In the genomic region with DNA sequence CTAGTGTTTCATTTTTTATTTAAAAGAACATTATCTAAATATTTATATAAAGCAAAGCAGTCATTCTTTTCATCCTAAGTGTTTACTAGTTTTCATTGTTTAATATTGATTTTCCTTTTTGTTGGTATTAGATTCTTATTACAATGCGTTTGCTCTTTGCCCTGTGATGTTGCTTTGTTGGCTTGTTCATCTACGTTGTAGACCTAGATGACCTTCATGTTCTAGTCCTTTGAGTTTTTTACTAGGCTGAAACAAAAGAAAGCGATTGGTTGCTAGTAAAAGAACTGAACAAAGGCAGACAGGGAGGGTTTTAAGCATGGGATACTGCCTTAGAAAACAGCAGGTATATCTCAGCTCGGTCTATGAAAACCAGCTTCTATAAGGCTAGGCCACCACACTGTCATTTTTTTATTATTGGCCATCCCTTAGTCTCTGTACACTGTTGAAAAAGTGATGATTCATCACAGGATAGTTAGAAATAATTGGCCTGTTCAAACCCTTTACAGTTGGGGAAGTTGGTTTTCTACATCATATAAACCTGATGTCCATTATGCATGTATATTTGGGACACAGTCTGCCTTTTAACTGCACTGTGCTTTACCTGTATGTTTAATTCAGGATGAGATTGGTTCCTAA, we compare ENCODE assay signal across 23 cellular contexts.
DNase-seq lines count a peak whose midpoint lies in the region; ATAC-seq, FAIRE-seq and TF ChIP-seq lines count a peak whose summit lies in the region.
"Had no signal": no experiment of that assay in that cellular context is flagged by ENCODE, and none has a peak within 500 bp of the region (broad histone marks: within the 10 kb centered on the region; RNA-seq: fewer than 3 reads in every experiment).

No MANE protein-coding gene starts in this region.

- H3K4me3 ChIP-seq in BLaER1 treated with 17β-estradiol and CSF1 and Interleukin-3, amounts not matched to agents 10 nM and 100 nM = no peak overlapping the region
- H3K4me3 ChIP-seq: HAP-1, heart left ventricle had no signal

- CTCF ChIA-PET in WTC11 (lab: Charles Lee) (interaction anchor here (0.5 kb wide), 1 partner anchor 681 kb away, joined by 4 read pairs; no protein-coding TSS in a partner anchor), GM10248 (lab: Yijun Ruan, JAX) (interaction anchor here (1.2 to 3.6 kb wide), 6 partner anchors 9 to 176 kb away, joined by 3 to 11 read pairs (median 5); no protein-coding TSS in a partner anchor)

- H3K27me3 ChIP-seq in BLaER1 treated with 17β-estradiol and CSF1 and Interleukin-3, amounts not matched to agents 10 nM and 100 nM = no peaks in the 10 kb centered on the region
- H3K27me3 ChIP-seq: heart left ventricle had no signal

- H3K4me3 Mint-ChIP-seq in WTC11 (no peak overlapping the region), immature natural killer cell (no peak overlapping the region)
- H3K4me3 Mint-ChIP-seq: naive thymus-derived CD4-positive, alpha-beta T cell; T-helper 2 cell treated with Interferon-gamma antibody and Interleukin-4, amounts not matched to agents 5 μg/mL and 100 μg/mL, for 36 hours had no signal

- H3K36me3 Mint-ChIP-seq in WTC11 = peaks cover 6% of the 10 kb centered on the region
- H3K36me3 Mint-ChIP-seq in immature natural killer cell = peaks cover 4 to 8% (median 7%) of the 10 kb centered on the region in 3 donors

- FAIRE-seq in GM12891 (lab: Jason Lieb, UNC) = peak; percentile 82
- FAIRE-seq: keratinocyte had no signal

- H3K27me3 Mint-ChIP-seq in WTC11 (ENCODE audit: low read depth) (no peaks in the 10 kb centered on the region), immature natural killer cell (ENCODE audit: low read depth in 3 of 3) (no peaks in the 10 kb centered on the region)
- H3K27me3 Mint-ChIP-seq: naive thymus-derived CD4-positive, alpha-beta T cell had no signal

- peak overlapping the region in 8 of 11 experiments; percentile 2 to 67 (median 34); a peak in 11 of 22 replicates for H3K27ac ChIP-seq in BLaER1 treated with 17β-estradiol and CSF1 and Interleukin-3, amounts not matched to agents 10 nM and 100 nM
- H3K27ac ChIP-seq: heart left ventricle had no signal

- intact Hi-C loops in head of caudate nucleus (cut with DNase I) = no loop called here

- POLR2A ChIA-PET in WTC11 (lab: Charles Lee) = no interaction called here
- POLR2A ChIA-PET in GM10248 (lab: Yijun Ruan, JAX) = no interaction called here

- peaks cover 16 to 69% (median 42%) of the 10 kb centered on the region in 10 experiments for H3K4me1 ChIP-seq in BLaER1 treated with 17β-estradiol and CSF1 and Interleukin-3, amounts not matched to agents 10 nM and 100 nM
- H3K4me1 ChIP-seq: Caco-2 had no signal

- peaks cover 0 to 88% (median 0%) of the 10 kb centered on the region in 11 experiments; a peak in 5 of 22 replicates for H4K20me1 ChIP-seq in BLaER1 treated with 17β-estradiol and CSF1 and Interleukin-3, amounts not matched to agents 10 nM and 100 nM

- H3K27ac Mint-ChIP-seq in WTC11 (no peak overlapping the region; the same call in 1 of the 2 replicates), immature natural killer cell (no peak overlapping the region)
- H3K27ac Mint-ChIP-seq: naive thymus-derived CD4-positive, alpha-beta T cell; T-helper 2 cell treated with Interferon-gamma antibody and Interleukin-4, amounts not matched to agents 5 μg/mL and 100 μg/mL, for 36 hours had no signal

- TF ChIP-seq CTCF in WTC11 (IDR thresholded peaks at IDR 0.05) (no peak), GM10248 (IDR thresholded peaks at IDR 0.05; ENCODE audit: control extremely low read depth, extremely low read depth, low read depth, missing control alignments) (no peak)

- ATAC-seq in WTC11 = peak; percentile 43
- ATAC-seq: heart left ventricle; naive thymus-derived CD4-positive, alpha-beta T cell had no signal

- peak overlapping the region; percentile 2 to 50 (median 15); a peak in 14 of 22 replicates for H3K4me2 ChIP-seq in BLaER1 treated with 17β-estradiol and CSF1 and Interleukin-3, amounts not matched to agents 10 nM and 100 nM

- peaks cover 57% of the 10 kb centered on the region for H3K4me1 Mint-ChIP-seq in WTC11
- H3K4me1 Mint-ChIP-seq in immature natural killer cell = peaks cover 15 to 32% of the 10 kb centered on the region in 2 donors

- no peak for TF ChIP-seq POLR2A in GM12891 (IDR thresholded peaks at IDR 0.05; ENCODE audit: low read depth, low read length)

- peaks cover 0 to 76% (median 28%) of the 10 kb centered on the region in 11 experiments; a peak in 16 of 22 replicates for H3K36me3 ChIP-seq in BLaER1 treated with 17β-estradiol and CSF1 and Interleukin-3, amounts not matched to agents 10 nM and 100 nM
- H3K36me3 ChIP-seq: HAP-1, heart left ventricle had no signal

- H3K9me3 ChIP-seq in BLaER1 treated with 17β-estradiol and CSF1 and Interleukin-3, amounts not matched to agents 10 nM and 100 nM (replicated peaks in 1 of 11) = no peaks in the 10 kb centered on the region; a peak in 1 of 22 replicates
- H3K9me3 ChIP-seq: Caco-2, HAP-1, heart left ventricle had no signal

- no peak overlapping the region for H3K9ac ChIP-seq in BLaER1 treated with 17β-estradiol and CSF1 and Interleukin-3, amounts not matched to agents 10 nM and 100 nM

- H3K9me3 Mint-ChIP-seq in WTC11 (peaks cover 4% of the 10 kb centered on the region; the same call in 1 of the 2 replicates), immature natural killer cell (no peaks in the 10 kb centered on the region)
- H3K9me3 Mint-ChIP-seq: T-helper 2 cell treated with Interferon-gamma antibody and Interleukin-4, amounts not matched to agents 5 μg/mL and 100 μg/mL, for 36 hours had no signal

- DNase-seq in GM12891 (ENCODE audit: insufficient read length, low spot score) (no peak), MV-4-11 (lab: John Stamatoyannopoulos, UW) (peak; percentile 7), WTC11 (ENCODE audit: low spot score) (no peak), immature natural killer cell (no peak), head of caudate nucleus (no peak), GM10248 (ENCODE audit: extremely low spot score) (no peak)
- DNase-seq in stimulated activated CD4-positive, alpha-beta T cell treated with anti-CD3 and anti-CD28 coated beads, Interleukin-2, amount 100 ng/mL, for 24 hours = no peak
- DNase-seq: activated CD4-positive, alpha-beta T cell treated with anti-CD3 and anti-CD28 coated beads for 4 hours; activated effector memory CD4-positive, alpha-beta T cell treated with Interleukin-2 at 50 U/mL for 16 hours; amygdala; Caco-2; effector memory CD4-positive, alpha-beta T cell; heart left ventricle; naive thymus-derived CD4-positive, alpha-beta T cell; NCI-H2029; NK-92 treated with Interleukin-12 subunit alpha and Interleukin-12 subunit beta, amount 100 ng/mL, for 24 hours; SHP77; stimulated activated CD4-positive, alpha-beta T cell treated with anti-CD3 and anti-CD28 coated beads, Interleukin-4, amount 100 ng/mL, for 24 hours; substantia nigra had no signal

TF ChIP-seq in GM12891, 5 proteins besides CTCF, POLR2A, EP300 and RAD21:
- no peak for TF ChIP-seq TAF1 (IDR thresholded peaks at IDR 0.05; ENCODE audit: low read depth, low read length)
- TF ChIP-seq POU2F2 (IDR thresholded peaks at IDR 0.05; ENCODE audit: low read depth, low read length) = no peak
- TF ChIP-seq SPI1 (IDR thresholded peaks at IDR 0.05; ENCODE audit: low read depth, low read length) = no peak
- TF ChIP-seq POLR2AphosphoS5 (IDR thresholded peaks at IDR 0.05; ENCODE audit: low read depth, low read length) = no peak
- TF ChIP-seq PAX5 (IDR thresholded peaks at IDR 0.05; ENCODE audit: insufficient read depth, low read length, severe bottlenecking) = no peak

TF ChIP-seq in WTC11, 78 proteins besides CTCF, POLR2A, EP300 and RAD21:
- no peak for TF ChIP-seq ATF2 (CRISPR knock-in tag; IDR thresholded peaks at IDR 0.05; ENCODE audit: borderline replicate concordance, low read depth)
- no peak for TF ChIP-seq ZNF232 (CRISPR knock-in tag; IDR thresholded peaks at IDR 0.05)
- TF ChIP-seq, protein P1, sequence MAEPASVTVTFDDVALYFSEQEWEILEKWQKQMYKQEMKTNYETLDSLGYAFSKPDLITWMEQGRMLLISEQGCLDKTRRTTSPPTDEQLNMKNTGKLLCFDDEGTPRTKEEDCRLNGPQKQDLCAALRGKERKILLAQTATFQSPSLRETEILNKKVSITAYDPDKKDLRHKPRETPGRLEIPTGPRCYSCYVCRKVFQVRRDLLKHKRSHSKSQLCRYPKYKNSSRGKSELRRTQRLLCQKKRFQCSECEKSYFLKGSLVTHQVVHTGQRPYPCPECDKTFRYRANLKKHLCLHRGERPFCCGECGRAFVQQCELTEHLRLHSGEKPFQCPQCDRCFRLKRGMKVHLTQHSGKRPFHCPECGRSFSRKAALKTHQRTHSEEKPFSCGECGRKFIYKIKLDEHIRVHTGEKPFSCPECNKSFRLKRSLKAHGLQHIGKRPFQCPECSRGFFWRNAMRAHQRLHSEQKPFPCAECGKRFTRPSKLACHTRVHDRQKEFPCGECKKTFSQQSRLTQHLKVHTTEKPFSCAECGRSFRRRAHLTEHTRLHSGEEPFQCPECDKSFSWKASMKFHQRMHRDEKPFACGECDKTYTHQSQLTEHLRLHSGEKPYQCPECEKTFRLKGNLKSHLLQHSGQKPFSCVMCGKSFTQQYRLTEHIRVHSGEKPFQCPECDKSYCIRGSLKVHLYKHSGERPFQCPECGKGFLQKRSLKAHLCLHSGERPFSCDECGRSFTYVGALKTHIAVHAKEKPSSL (CRISPR knock-in tag; conservative IDR thresholded peaks at IDR 0.05) = no peak
- TF ChIP-seq RELA (CRISPR knock-in tag; IDR thresholded peaks at IDR 0.05; ENCODE audit: borderline replicate concordance) = no peak
TF ChIP-seq in WTC11: peak in this region for 0.
